Comparison of ENCODE assay signal across 18 cellular contexts in genomic region chr1:7655354-7655753, GRCh38.
DNase-seq lines count a peak whose midpoint lies in the region; ATAC-seq, FAIRE-seq and TF ChIP-seq lines count a peak whose summit lies in the region.
"Had no signal": no experiment of that assay in that cellular context is flagged by ENCODE, and none has a peak within 500 bp of the region (broad histone marks: within the 10 kb centered on the region; RNA-seq: fewer than 3 reads in every experiment).

No MANE protein-coding gene starts in this region.

- intact Hi-C loops in naive thymus-derived CD4-positive, alpha-beta T cell (cut with micrococcal nuclease): no loop called here

- H3K36me3 ChIP-seq in HEK293 (ENCODE audit: control insufficient read depth in 2 of 2, insufficient read depth in 1 of 2, low read length in 2 of 2) (no peaks in the 10 kb centered on the region), bronchial epithelial cell (ENCODE audit: control insufficient read depth, insufficient read depth, low read length) (no peaks in the 10 kb centered on the region)
- no peaks in the 10 kb centered on the region for H3K36me3 ChIP-seq in naive thymus-derived CD4-positive, alpha-beta T cell (ENCODE audit: control insufficient read depth in 2 of 3, insufficient read depth in 3 of 3, low read length in 3 of 3)
- H3K36me3 ChIP-seq: BLaER1 treated with 17β-estradiol and CSF1 and Interleukin-3, amounts not matched to agents 10 nM and 100 nM had no signal

- no peak for DNase-seq in bronchial epithelial cell (ENCODE audit: low read depth)
- DNase-seq in naive thymus-derived CD4-positive, alpha-beta T cell: no peak
- no peak for DNase-seq in DMS114 treated with DMSO at 0.1 percent for 48 hours (lab: John Stamatoyannopoulos, UW; ENCODE audit: unreplicated experiment)
- DNase-seq in iPS-NIHi11 (ENCODE audit: low spot score): no peak
- no peak for DNase-seq in frontal cortex (ENCODE audit: low spot score in 2 of 2)
- DNase-seq: Calu3, DMS53, DND-41, EL, H7 had no signal

- H3K36me3 Mint-ChIP-seq in naive thymus-derived CD4-positive, alpha-beta T cell: no peaks in the 10 kb centered on the region
- H3K36me3 Mint-ChIP-seq: CD8-positive, alpha-beta T cell had no signal

- no peak overlapping the region for H3K27ac ChIP-seq in HEK293 (ENCODE audit: extremely low read depth, low read depth, low read length)
- H3K27ac ChIP-seq in naive thymus-derived CD4-positive, alpha-beta T cell (ENCODE audit: low read depth, low read length): no peak overlapping the region
- H3K27ac ChIP-seq: BLaER1 treated with 17β-estradiol and CSF1 and Interleukin-3, amounts not matched to agents 10 nM and 100 nM had no signal

- H3K4me3 Mint-ChIP-seq in naive thymus-derived CD4-positive, alpha-beta T cell: no peak overlapping the region
- H3K4me3 Mint-ChIP-seq: B cell; CD8-positive, alpha-beta T cell; GM23338 had no signal

- CTCF ChIA-PET in HEK293 (lab: Yijun Ruan, JAX): no interaction called here
- CTCF ChIA-PET in naive thymus-derived CD4-positive, alpha-beta T cell (lab: Charles Lee): no interaction called here

- no peaks in the 10 kb centered on the region for H3K4me1 ChIP-seq in HEK293 (ENCODE audit: control insufficient read depth, insufficient read depth, low read length)
- H3K4me1 ChIP-seq in naive thymus-derived CD4-positive, alpha-beta T cell (ENCODE audit: control insufficient read depth in 2 of 2, insufficient read depth in 2 of 2, low read length in 2 of 2): no peaks in the 10 kb centered on the region

- H3K27me3 Mint-ChIP-seq in naive thymus-derived CD4-positive, alpha-beta T cell: no peaks in the 10 kb centered on the region
- H3K27me3 Mint-ChIP-seq: B cell had no signal

- H3K27me3 ChIP-seq in bronchial epithelial cell (ENCODE audit: control insufficient read depth, insufficient read depth, low read length): peaks cover 2% of the 10 kb centered on the region
- no peaks in the 10 kb centered on the region for H3K27me3 ChIP-seq in naive thymus-derived CD4-positive, alpha-beta T cell (ENCODE audit: control insufficient read depth in 2 of 2, insufficient read depth in 2 of 2, low read length in 2 of 2)
- H3K27me3 ChIP-seq: BLaER1 treated with 17β-estradiol and CSF1 and Interleukin-3, amounts not matched to agents 10 nM and 100 nM had no signal

- H3K4me3 ChIP-seq in HEK293 (ENCODE audit: low read depth, low read length) (no peak overlapping the region), bronchial epithelial cell (ENCODE audit: low read depth, low read length) (no peak overlapping the region)
- no peak overlapping the region for H3K4me3 ChIP-seq in naive thymus-derived CD4-positive, alpha-beta T cell (ENCODE audit: low read length)
- H3K4me3 ChIP-seq: BLaER1 treated with 17β-estradiol and CSF1 and Interleukin-3, amounts not matched to agents 10 nM and 100 nM; GM12878; GM23338 had no signal

- peak; percentile 8 for ATAC-seq in naive thymus-derived CD4-positive, alpha-beta T cell
- no peak for ATAC-seq in HG03108 (IDR thresholded peaks at IDR 0.05; ENCODE audit: unreplicated experiment)
- ATAC-seq: CD8-positive, alpha-beta T cell; GM12878; GM23338; HCT116 had no signal

- H3K9me3 Mint-ChIP-seq in naive thymus-derived CD4-positive, alpha-beta T cell: peaks cover 0 to 9% (median 0%) of the 10 kb centered on the region in 11 donors
- H3K9me3 Mint-ChIP-seq: CD8-positive, alpha-beta T cell; GM23338 had no signal

- POLR2A ChIA-PET in HEK293 (lab: Yijun Ruan, JAX): no interaction called here
- POLR2A ChIA-PET in naive thymus-derived CD4-positive, alpha-beta T cell (lab: Charles Lee): no interaction called here

- no peaks in the 10 kb centered on the region for H3K4me1 Mint-ChIP-seq in naive thymus-derived CD4-positive, alpha-beta T cell
- H3K4me1 Mint-ChIP-seq: B cell had no signal

- no peaks in the 10 kb centered on the region for H3K9me3 ChIP-seq in HEK293 (ENCODE audit: control insufficient read depth, insufficient read depth, low read depth, low read length)
- no peaks in the 10 kb centered on the region for H3K9me3 ChIP-seq in naive thymus-derived CD4-positive, alpha-beta T cell (ENCODE audit: control insufficient read depth in 2 of 3, low read length in 3 of 3)

- peak; percentile 79 for FAIRE-seq in bronchial epithelial cell (lab: Jason Lieb, UNC)
- FAIRE-seq in frontal cortex (lab: Jason Lieb, UNC): no peak
- FAIRE-seq: GM12878 had no signal

- H3K27ac Mint-ChIP-seq in naive thymus-derived CD4-positive, alpha-beta T cell: no peak overlapping the region
- H3K27ac Mint-ChIP-seq: B cell; CD8-positive, alpha-beta T cell; GM23338 had no signal

- TF ChIP-seq CTCF in HEK293 (tag by site-specific recombination; IDR thresholded peaks at IDR 0.05) (no peak), bronchial epithelial cell (IDR thresholded peaks at IDR 0.05; ENCODE audit: insufficient read depth, low read length, severe bottlenecking) (no peak)

TF ChIP-seq in HEK293, 187 proteins besides CTCF, POLR2A, EP300 and RAD21 (continues in another document):
- TF ChIP-seq ZNF585B (tag by site-specific recombination; IDR thresholded peaks at IDR 0.05) (no peak), ZEB2 (tag by site-specific recombination; IDR thresholded peaks at IDR 0.05) (peak; percentile 89), ZNF18 (tag by site-specific recombination; IDR thresholded peaks at IDR 0.05) (peak; percentile 81), ZNF114 (tag by site-specific recombination; IDR thresholded peaks at IDR 0.05) (0 out of 2 replicates have a peak, but pooled peaks have one; percentile 30), SALL2 (tag by site-specific recombination; IDR thresholded peaks at IDR 0.05; ENCODE audit: borderline replicate concordance) (no peak), BCL6B (tag by site-specific recombination; IDR thresholded peaks at IDR 0.05) (no peak), GFI1B (tag by site-specific recombination; IDR thresholded peaks at IDR 0.05) (no peak), KLF9 (tag by site-specific recombination; IDR thresholded peaks at IDR 0.05; ENCODE audit: low read depth) (0 out of 2 replicates have a peak, but pooled peaks have one; percentile 6), ZNF776 (tag by site-specific recombination; IDR thresholded peaks at IDR 0.05; ENCODE audit: borderline replicate concordance) (0 out of 2 replicates have a peak, but pooled peaks have one; percentile 11), EGR2 (tag by site-specific recombination; IDR thresholded peaks at IDR 0.05; ENCODE audit: low read depth) (peak; percentile 83; the same call in 1 of the 2 replicates), ZNF341 (tag by site-specific recombination; IDR thresholded peaks at IDR 0.05; ENCODE audit: low read depth) (no peak), ZFP37 (tag by site-specific recombination; IDR thresholded peaks at IDR 0.05) (no peak), ZNF324 (tag by site-specific recombination; IDR thresholded peaks at IDR 0.05) (no peak), ZNF133 (tag by site-specific recombination; IDR thresholded peaks at IDR 0.05) (no peak), ZFHX2 (tag by site-specific recombination; conservative IDR thresholded peaks at IDR 0.05) (peak; percentile 83), ZNF157 (tag by site-specific recombination; IDR thresholded peaks at IDR 0.05) (peak; percentile 68), ZNF560 (tag by site-specific recombination; IDR thresholded peaks at IDR 0.05; ENCODE audit: borderline replicate concordance) (no peak)
- TF ChIP-seq, protein P1, sequence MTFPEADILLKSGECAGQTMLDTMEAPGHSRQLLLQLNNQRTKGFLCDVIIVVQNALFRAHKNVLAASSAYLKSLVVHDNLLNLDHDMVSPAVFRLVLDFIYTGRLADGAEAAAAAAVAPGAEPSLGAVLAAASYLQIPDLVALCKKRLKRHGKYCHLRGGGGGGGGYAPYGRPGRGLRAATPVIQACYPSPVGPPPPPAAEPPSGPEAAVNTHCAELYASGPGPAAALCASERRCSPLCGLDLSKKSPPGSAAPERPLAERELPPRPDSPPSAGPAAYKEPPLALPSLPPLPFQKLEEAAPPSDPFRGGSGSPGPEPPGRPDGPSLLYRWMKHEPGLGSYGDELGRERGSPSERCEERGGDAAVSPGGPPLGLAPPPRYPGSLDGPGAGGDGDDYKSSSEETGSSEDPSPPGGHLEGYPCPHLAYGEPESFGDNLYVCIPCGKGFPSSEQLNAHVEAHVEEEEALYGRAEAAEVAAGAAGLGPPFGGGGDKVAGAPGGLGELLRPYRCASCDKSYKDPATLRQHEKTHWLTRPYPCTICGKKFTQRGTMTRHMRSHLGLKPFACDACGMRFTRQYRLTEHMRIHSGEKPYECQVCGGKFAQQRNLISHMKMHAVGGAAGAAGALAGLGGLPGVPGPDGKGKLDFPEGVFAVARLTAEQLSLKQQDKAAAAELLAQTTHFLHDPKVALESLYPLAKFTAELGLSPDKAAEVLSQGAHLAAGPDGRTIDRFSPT (tag by site-specific recombination; IDR thresholded peaks at IDR 0.05): no peak
